ENCODE assay signal across 8 cellular contexts in the genomic region with DNA sequence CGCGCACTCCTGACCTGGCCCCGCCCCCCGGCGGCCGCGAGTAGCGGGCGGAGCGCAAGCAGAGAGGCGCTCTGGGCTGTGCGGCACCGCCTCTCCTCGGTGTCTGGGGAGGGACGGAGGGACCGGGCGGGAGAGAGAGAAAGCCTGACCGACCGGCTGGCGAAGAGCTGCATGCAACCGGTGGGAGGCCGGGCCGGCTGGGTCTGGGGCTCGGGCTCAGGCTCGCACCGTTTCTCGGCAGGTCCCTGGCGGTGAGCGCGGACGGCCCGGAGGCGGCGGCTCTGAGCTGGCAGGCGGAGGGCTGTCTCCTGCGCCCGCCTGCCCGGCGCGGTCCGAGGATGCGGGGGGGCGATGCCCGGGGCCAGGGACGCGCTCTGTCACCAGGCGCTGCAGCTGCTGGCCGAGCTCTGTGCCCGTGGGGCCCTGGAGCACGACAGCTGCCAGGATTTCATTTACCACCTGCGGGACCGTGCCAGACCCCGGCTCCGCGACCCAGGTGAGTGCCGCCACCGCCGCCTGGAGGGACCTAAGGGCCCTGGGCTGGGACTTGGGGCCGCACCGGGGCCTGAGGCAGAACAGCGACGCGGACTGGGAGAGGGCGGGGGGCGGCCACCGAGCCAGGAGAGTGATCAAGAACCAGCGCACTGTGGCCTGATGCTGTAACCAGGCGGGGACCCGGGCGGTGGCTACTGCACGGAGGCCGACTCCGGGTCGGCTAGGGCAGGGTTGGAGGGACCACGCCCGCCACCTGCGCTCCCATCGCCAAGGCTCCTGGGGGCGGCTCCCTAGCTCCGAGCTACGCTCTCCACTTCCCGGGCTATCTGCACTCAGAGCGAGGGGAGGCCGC. TPM values are rescaled to one million over a fixed set of nuclear protein-coding genes. Genes with fewer than 3 reads are reported as not detected.
DNase-seq lines count a peak whose midpoint lies in the region; ATAC-seq and TF ChIP-seq lines count a peak whose summit lies in the region.

SYT9 (plus strand) TSS at position 69 of the 847 bp plus-strand sequence; CDS start at position 352, 283 bp downstream.

- peak; percentile 26 for TF ChIP-seq POLR2A in right lobe of liver (IDR thresholded peaks at IDR 0.05)

- H3K4me1 ChIP-seq in GM23248 (ENCODE audit: insufficient read depth) (no peaks in the 10 kb centered on the region), Panc1 (ENCODE audit: control insufficient read depth, insufficient read depth, low read length) (no peaks in the 10 kb centered on the region), right lobe of liver (peaks cover 0 to 13% (median 6%) of the 10 kb centered on the region in 4 donors)

- peak; percentile 95 for ATAC-seq in Panc1
- peak; percentile 93 to 97 (median 94) for ATAC-seq in right lobe of liver
- peak; percentile 84 for ATAC-seq in stimulated activated naive CD8-positive, alpha-beta T cell treated with anti-CD3 and anti-CD28 coated beads, Interleukin-15, amount 100 ng/mL, for 72 hours
- ATAC-seq in HG03469 (IDR thresholded peaks at IDR 0.05; ENCODE audit: unreplicated experiment): no peak

- intact Hi-C loops in Panc1 (cut with micrococcal nuclease; ENCODE audit: unreplicated experiment): no loop called here
- intact Hi-C loops in dorsolateral prefrontal cortex (cut with DNase I): loop anchor here (5.0 to 10.0 kb wide), 3 partner anchors 190 to 403 kb away; partner anchors contain the start of gene PPFIBP2 (in 2 of the 2)
- intact Hi-C loops in right lobe of liver (cut with DNase I): no loop called here

- no peaks in the 10 kb centered on the region for H4K20me1 ChIP-seq in GM23248 (ENCODE audit: insufficient read depth)

- CTCF ChIA-PET in Panc1 (lab: Charles Lee): no interaction called here

- peaks cover 53% of the 10 kb centered on the region for H3K27me3 Mint-ChIP-seq in stimulated activated naive CD8-positive, alpha-beta T cell treated with anti-CD3 and anti-CD28 coated beads, Interleukin-15, amount 100 ng/mL, for 72 hours

- peak; percentile 36 for DNase-seq in EH (ENCODE audit: low read depth)
- peak; percentile 46 for DNase-seq in GM23248
- DNase-seq in Panc1 (ENCODE audit: low read depth, low spot score): no peak
- peak; percentile 38 to 83 (median 72) for DNase-seq in dorsolateral prefrontal cortex
- peak; percentile 85 to 89 (median 88) for DNase-seq in right lobe of liver
- DNase-seq in stimulated activated naive CD8-positive, alpha-beta T cell treated with anti-CD3 and anti-CD28 coated beads, Interleukin-15, amount 100 ng/mL, for 72 hours: peak; percentile 5 to 12
- no peak for DNase-seq in NCI-H1436 (lab: John Stamatoyannopoulos, UW)

- H3K27ac ChIP-seq in GM23248 (no peak within 1 kb of the TSS), Panc1 (ENCODE audit: low read length) (no peak within 1 kb of the TSS), dorsolateral prefrontal cortex (peak within 1 kb of the TSS in 53 of 59 donors; percentile 19 to 86 (median 66)), right lobe of liver (peak within 1 kb of the TSS in 2 of 3 donors; percentile 20 to 76)

- H3K79me2 ChIP-seq in GM23248 (ENCODE audit: insufficient read depth): no peaks in the 10 kb centered on the region

- no peak within 1 kb of the TSS for H3K27ac Mint-ChIP-seq in stimulated activated naive CD8-positive, alpha-beta T cell treated with anti-CD3 and anti-CD28 coated beads, Interleukin-15, amount 100 ng/mL, for 72 hours

- POLR2A ChIA-PET in Panc1 (lab: Charles Lee): no interaction called here

- H2AFZ ChIP-seq in GM23248: peak within 1 kb of the TSS; percentile 71

- peaks cover 4% of the 10 kb centered on the region for H3K4me1 Mint-ChIP-seq in stimulated activated naive CD8-positive, alpha-beta T cell treated with anti-CD3 and anti-CD28 coated beads, Interleukin-15, amount 100 ng/mL, for 72 hours

- TF ChIP-seq CTCF in Panc1 (IDR thresholded peaks at IDR 0.05) (peak; percentile 30), dorsolateral prefrontal cortex (IDR thresholded peaks at IDR 0.05 in 54 of 56, conservative IDR thresholded peaks at IDR 0.05 in 2 of 56; ENCODE audit: low read depth in 1 of 56, partially characterized antibody in 56 of 56) (peak in 45 of 56 donors; percentile 4 to 66 (median 33)), right lobe of liver (IDR thresholded peaks at IDR 0.05) (no peak)

- peak within 1 kb of the TSS; percentile 59 to 73 for H3K4me3 Mint-ChIP-seq in stimulated activated naive CD8-positive, alpha-beta T cell treated with anti-CD3 and anti-CD28 coated beads, Interleukin-15, amount 100 ng/mL, for 72 hours

- no peaks in the 10 kb centered on the region for H3F3A ChIP-seq in GM23248 (ENCODE audit: insufficient read depth)

- H3K36me3 ChIP-seq in GM23248 (ENCODE audit: low read depth) (no peaks in the 10 kb centered on the region), Panc1 (ENCODE audit: control insufficient read depth, insufficient read depth, low read length) (no peaks in the 10 kb centered on the region), right lobe of liver (no peaks in the 10 kb centered on the region)

- in situ Hi-C loops in GM23248 (cut with MboI): no loop called here
- in situ Hi-C loops in Panc1 (cut with HindIII; ENCODE audit: low pct_unique_long_range_greater_than_20kb, low sequenced_read_pairs): no loop called here

- no peaks in the 10 kb centered on the region for H3K9me3 Mint-ChIP-seq in stimulated activated naive CD8-positive, alpha-beta T cell treated with anti-CD3 and anti-CD28 coated beads, Interleukin-15, amount 100 ng/mL, for 72 hours

- peaks cover 35% of the 10 kb centered on the region for H3K27me3 ChIP-seq in GM23248 (replicated peaks; ENCODE audit: insufficient read depth)
- H3K27me3 ChIP-seq in Panc1 (ENCODE audit: control insufficient read depth, insufficient read depth, low read length): peaks cover 10% of the 10 kb centered on the region
- H3K27me3 ChIP-seq in dorsolateral prefrontal cortex: peaks cover 0 to 17% (median 0%) of the 10 kb centered on the region in 45 donors
- no peaks in the 10 kb centered on the region for H3K27me3 ChIP-seq in right lobe of liver

- WGBS in GM23248 (ENCODE audit: low coverage in 1 of 2, low lambda C conversion rate in 2 of 2, missing lambda C conversion rate in 2 of 2), 2 experiments: 3 to 4% methylated on average over 40 to 59 of the region's 84 CpGs
- WGBS in right lobe of liver (ENCODE audit: insufficient coverage, low coverage, low lambda C conversion rate, missing lambda C conversion rate): 0% methylated on average over 1 of the region's 84 CpGs

- no TSS peak for BruUV-seq in Panc1 (replicated peaks; lab: Mats Ljungman, UMichigan)

- no peak within 1 kb of the TSS for H3K9ac ChIP-seq in GM23248

- H3K9me3 ChIP-seq in GM23248 (ENCODE audit: low read depth) (no peaks in the 10 kb centered on the region), Panc1 (ENCODE audit: control insufficient read depth, insufficient read depth, low read depth, low read length) (no peaks in the 10 kb centered on the region), right lobe of liver (no peaks in the 10 kb centered on the region)

- H3K4me2 ChIP-seq in GM23248 (ENCODE audit: unreplicated experiment): peak within 1 kb of the TSS; percentile 73

- H3K4me3 ChIP-seq in GM23248 (peak within 1 kb of the TSS; percentile 72), Panc1 (ENCODE audit: low read depth in 2 of 2, low read length in 2 of 2) (peak within 1 kb of the TSS; percentile 47 to 73), dorsolateral prefrontal cortex (peak within 1 kb of the TSS; percentile 54 to 97 (median 82)), right lobe of liver (peak within 1 kb of the TSS; percentile 70 to 82 (median 75))

- no peaks in the 10 kb centered on the region for H3K9me2 ChIP-seq in GM23248 (ENCODE audit: insufficient read depth)

RNA-seq across cellular contexts. Expression of gene SYT9, which starts in this region (rescaled TPM):
- not detected in 2 replicates for total RNA-seq in GM23248 (2014; rRNA removed; shearing (Covaris generic))
- polyA plus RNA-seq in GM23248 (2016; fragmentation: Nextera tagmentation; extraction: Ambion mirVana): not detected in 2 replicates
- 3.7 TPM for total RNA-seq in Panc1 (2021; ENCODE audit: unreplicated experiment)
- polyA plus RNA-seq in Panc1 (2012; ENCODE audit: insufficient read length): 5.0 TPM
- total RNA-seq in dorsolateral prefrontal cortex: 10 to 100 TPM in 112 of 120 experiments, 1 to 10 TPM in 8; 8.3 to 25.6 (median 12.9) TPM
- total RNA-seq in right lobe of liver: 10 to 100 TPM in 2 of 6 experiments, 1 to 10 TPM in 4; 3.0 to 12.6 (median 4.5) TPM

Comparison
In these comparisons a context has a peak if more than half of its experiments do, and no peak if none do; other contexts are left out.
1. Peak in DNase-seq, H3K4me3 ChIP-seq and H3K4me2 ChIP-seq in GM23248; RNA of the gene not detected or under 1 TPM.
2. DNase-seq: peak in EH (single experiment), dorsolateral prefrontal cortex (10 of 10), right lobe of liver (3 of 3) and stimulated activated naive CD8-positive, alpha-beta T cell treated with anti-CD3 and anti-CD28 coated beads, Interleukin-15, amount 100 ng/mL, for 72 hours (2 of 2); none in Panc1 (single experiment) and NCI-H1436 (single experiment).
3. H3K27ac ChIP-seq: peak in dorsolateral prefrontal cortex (53 of 59) and right lobe of liver (2 of 3); none in GM23248 (single experiment) and Panc1 (single experiment).
4. CTCF ChIP-seq: peak in Panc1 (single experiment) and dorsolateral prefrontal cortex (45 of 56); none in right lobe of liver (0 of 4).
5. intact Hi-C loops: an anchor here in dorsolateral prefrontal cortex (5.0 to 10.0 kb wide); none called in Panc1 and right lobe of liver.
6. Peak in every context shown above with its lines, with median percentiles within 50 percentile points of each other: H3K4me3 ChIP-seq.